1 cellular context compared by ENCODE assay signal in the genomic region with DNA sequence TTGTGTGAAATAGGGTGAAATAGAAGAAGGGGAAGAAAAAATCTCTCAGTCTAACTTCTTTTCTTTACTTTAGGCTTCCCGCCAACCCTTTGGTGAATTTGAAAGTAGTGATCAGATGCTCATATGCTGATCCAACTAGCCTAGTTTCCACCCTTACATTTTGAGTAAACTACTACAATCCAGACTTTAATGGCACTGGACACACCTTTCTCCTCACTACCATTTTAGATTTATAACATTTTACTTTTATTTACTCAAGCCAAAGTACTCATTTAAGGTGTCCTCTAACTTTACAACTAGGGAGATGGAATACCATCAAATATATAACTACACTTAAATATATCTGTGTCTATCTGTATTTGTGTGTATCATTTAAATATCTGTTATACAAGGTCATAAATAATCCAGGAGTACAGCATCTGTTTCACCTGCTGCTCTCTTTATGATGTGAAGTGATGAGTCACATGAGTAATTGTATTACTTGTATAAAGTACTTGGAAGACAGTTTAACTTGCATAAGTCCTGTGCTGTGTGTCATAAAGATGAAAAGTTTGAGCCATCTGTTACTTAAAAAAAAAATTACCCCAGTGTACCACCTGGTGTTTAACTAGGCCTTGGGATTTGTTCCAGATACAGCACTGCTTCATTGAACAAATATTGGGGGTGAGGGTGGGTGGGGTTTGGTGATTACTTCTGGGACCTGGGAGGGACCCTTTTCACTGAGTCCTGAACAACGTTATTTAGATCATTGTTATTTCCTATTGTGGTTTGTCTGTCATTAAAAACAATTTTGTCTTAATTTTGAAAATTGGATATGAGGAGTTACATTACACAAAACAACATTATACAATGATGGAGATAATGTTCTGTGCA.
A peak's percentile ranks its signal among the peaks of the same experiment; 100 is the strongest.
TF ChIP-seq lines count a peak whose summit lies in the region.

No MANE protein-coding gene starts in this region.

TF ChIP-seq in HEK293, 187 proteins besides CTCF, POLR2A, EP300 and RAD21 (continued from another document and continues in another):
- TF ChIP-seq, protein P1, sequence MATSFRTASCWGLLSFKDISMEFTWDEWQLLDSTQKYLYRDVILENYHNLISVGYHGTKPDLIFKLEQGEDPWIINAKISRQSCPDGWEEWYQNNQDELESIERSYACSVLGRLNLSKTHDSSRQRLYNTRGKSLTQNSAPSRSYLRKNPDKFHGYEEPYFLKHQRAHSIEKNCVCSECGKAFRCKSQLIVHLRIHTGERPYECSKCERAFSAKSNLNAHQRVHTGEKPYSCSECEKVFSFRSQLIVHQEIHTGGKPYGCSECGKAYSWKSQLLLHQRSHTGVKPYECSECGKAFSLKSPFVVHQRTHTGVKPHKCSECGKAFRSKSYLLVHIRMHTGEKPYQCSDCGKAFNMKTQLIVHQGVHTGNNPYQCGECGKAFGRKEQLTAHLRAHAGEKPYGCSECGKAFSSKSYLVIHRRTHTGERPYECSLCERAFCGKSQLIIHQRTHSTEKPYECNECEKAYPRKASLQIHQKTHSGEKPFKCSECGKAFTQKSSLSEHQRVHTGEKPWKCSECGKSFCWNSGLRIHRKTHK (tag by site-specific recombination; IDR thresholded peaks at IDR 0.05): no peak
- TF ChIP-seq ZSCAN30 (tag by site-specific recombination; IDR thresholded peaks at IDR 0.05) (0 out of 2 replicates have a peak, but pooled peaks have one; percentile 34), ZNF19 (tag by site-specific recombination; IDR thresholded peaks at IDR 0.05; ENCODE audit: low read depth) (no peak), BCL11A (tag by site-specific recombination; IDR thresholded peaks at IDR 0.05; ENCODE audit: low read depth) (no peak), ZNF133 (tag by site-specific recombination; IDR thresholded peaks at IDR 0.05) (no peak), ZNF768 (tag by site-specific recombination; IDR thresholded peaks at IDR 0.05) (no peak), ZFP37 (tag by site-specific recombination; IDR thresholded peaks at IDR 0.05) (no peak), ZNF121 (tag by site-specific recombination; IDR thresholded peaks at IDR 0.05) (no peak), TRIM28 (IDR thresholded peaks at IDR 0.05; ENCODE audit: borderline replicate concordance, low read length) (no peak), ZNF138 (tag by site-specific recombination; IDR thresholded peaks at IDR 0.05; ENCODE audit: borderline replicate concordance) (no peak), ZNF596 (tag by site-specific recombination; IDR thresholded peaks at IDR 0.05) (no peak; the same call in 1 of the 2 replicates), PRDM1 (tag by site-specific recombination; IDR thresholded peaks at IDR 0.05) (peak; percentile 66), MEIS1 (CRISPR knock-in tag; IDR thresholded peaks at IDR 0.05; ENCODE audit: borderline replicate concordance) (no peak), GLI2 (tag by site-specific recombination; IDR thresholded peaks at IDR 0.05; ENCODE audit: borderline replicate concordance, low read depth) (no peak), ZNF585B (tag by site-specific recombination; IDR thresholded peaks at IDR 0.05) (no peak), ZNF132 (tag by site-specific recombination; IDR thresholded peaks at IDR 0.05; ENCODE audit: borderline replicate concordance) (no peak), ZNF2 (tag by site-specific recombination; IDR thresholded peaks at IDR 0.05) (no peak), ZBTB8A (tag by site-specific recombination; IDR thresholded peaks at IDR 0.05) (peak; percentile 24), ZNF416 (tag by site-specific recombination; IDR thresholded peaks at IDR 0.05) (no peak), ZNF664 (tag by site-specific recombination; IDR thresholded peaks at IDR 0.05) (no peak), ZNF510 (tag by site-specific recombination; IDR thresholded peaks at IDR 0.05; ENCODE audit: insufficient replicate concordance) (no peak), ZFP69B (tag by site-specific recombination; IDR thresholded peaks at IDR 0.05) (no peak), ZNF114 (tag by site-specific recombination; IDR thresholded peaks at IDR 0.05) (no peak), SALL2 (tag by site-specific recombination; IDR thresholded peaks at IDR 0.05; ENCODE audit: borderline replicate concordance) (no peak), GLI4 (tag by site-specific recombination; IDR thresholded peaks at IDR 0.05) (no peak), ZNF16 (tag by site-specific recombination; IDR thresholded peaks at IDR 0.05; ENCODE audit: low read depth) (no peak), SETDB1 (IDR thresholded peaks at IDR 0.05; ENCODE audit: insufficient read length, low read length) (no peak), ZNF423 (tag by site-specific recombination; IDR thresholded peaks at IDR 0.05) (no peak), ZNF426 (tag by site-specific recombination; IDR thresholded peaks at IDR 0.05) (no peak), ZNF433 (tag by site-specific recombination; IDR thresholded peaks at IDR 0.05; ENCODE audit: low read depth) (no peak), ZNF629 (tag by site-specific recombination; IDR thresholded peaks at IDR 0.05) (0 out of 2 replicates have a peak, but pooled peaks have one; percentile 46)
- TF ChIP-seq, protein P2, sequence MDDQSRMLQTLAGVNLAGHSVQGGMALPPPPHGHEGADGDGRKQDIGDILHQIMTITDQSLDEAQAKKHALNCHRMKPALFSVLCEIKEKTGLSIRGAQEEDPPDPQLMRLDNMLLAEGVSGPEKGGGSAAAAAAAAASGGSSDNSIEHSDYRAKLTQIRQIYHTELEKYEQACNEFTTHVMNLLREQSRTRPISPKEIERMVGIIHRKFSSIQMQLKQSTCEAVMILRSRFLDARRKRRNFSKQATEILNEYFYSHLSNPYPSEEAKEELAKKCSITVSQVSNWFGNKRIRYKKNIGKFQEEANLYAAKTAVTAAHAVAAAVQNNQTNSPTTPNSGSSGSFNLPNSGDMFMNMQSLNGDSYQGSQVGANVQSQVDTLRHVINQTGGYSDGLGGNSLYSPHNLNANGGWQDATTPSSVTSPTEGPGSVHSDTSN (CRISPR knock-in tag; IDR thresholded peaks at IDR 0.05): no peak
- TF ChIP-seq, protein P3, sequence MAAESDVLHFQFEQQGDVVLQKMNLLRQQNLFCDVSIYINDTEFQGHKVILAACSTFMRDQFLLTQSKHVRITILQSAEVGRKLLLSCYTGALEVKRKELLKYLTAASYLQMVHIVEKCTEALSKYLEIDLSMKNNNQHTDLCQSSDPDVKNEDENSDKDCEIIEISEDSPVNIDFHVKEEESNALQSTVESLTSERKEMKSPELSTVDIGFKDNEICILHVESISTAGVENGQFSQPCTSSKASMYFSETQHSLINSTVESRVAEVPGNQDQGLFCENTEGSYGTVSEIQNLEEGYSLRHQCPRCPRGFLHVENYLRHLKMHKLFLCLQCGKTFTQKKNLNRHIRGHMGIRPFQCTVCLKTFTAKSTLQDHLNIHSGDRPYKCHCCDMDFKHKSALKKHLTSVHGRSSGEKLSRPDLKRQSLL (tag by site-specific recombination; IDR thresholded peaks at IDR 0.05): no peak
- TF ChIP-seq, protein P4, sequence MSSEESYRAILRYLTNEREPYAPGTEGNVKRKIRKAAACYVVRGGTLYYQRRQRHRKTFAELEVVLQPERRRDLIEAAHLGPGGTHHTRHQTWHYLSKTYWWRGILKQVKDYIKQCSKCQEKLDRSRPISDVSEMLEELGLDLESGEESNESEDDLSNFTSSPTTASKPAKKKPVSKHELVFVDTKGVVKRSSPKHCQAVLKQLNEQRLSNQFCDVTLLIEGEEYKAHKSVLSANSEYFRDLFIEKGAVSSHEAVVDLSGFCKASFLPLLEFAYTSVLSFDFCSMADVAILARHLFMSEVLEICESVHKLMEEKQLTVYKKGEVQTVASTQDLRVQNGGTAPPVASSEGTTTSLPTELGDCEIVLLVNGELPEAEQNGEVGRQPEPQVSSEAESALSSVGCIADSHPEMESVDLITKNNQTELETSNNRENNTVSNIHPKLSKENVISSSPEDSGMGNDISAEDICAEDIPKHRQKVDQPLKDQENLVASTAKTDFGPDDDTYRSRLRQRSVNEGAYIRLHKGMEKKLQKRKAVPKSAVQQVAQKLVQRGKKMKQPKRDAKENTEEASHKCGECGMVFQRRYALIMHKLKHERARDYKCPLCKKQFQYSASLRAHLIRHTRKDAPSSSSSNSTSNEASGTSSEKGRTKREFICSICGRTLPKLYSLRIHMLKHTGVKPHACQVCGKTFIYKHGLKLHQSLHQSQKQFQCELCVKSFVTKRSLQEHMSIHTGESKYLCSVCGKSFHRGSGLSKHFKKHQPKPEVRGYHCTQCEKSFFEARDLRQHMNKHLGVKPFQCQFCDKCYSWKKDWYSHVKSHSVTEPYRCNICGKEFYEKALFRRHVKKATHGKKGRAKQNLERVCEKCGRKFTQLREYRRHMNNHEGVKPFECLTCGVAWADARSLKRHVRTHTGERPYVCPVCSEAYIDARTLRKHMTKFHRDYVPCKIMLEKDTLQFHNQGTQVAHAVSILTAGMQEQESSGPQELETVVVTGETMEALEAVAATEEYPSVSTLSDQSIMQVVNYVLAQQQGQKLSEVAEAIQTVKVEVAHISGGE (tag by site-specific recombination; conservative IDR thresholded peaks at IDR 0.05; ENCODE audit: low read depth): no peak
- TF ChIP-seq, protein P5, sequence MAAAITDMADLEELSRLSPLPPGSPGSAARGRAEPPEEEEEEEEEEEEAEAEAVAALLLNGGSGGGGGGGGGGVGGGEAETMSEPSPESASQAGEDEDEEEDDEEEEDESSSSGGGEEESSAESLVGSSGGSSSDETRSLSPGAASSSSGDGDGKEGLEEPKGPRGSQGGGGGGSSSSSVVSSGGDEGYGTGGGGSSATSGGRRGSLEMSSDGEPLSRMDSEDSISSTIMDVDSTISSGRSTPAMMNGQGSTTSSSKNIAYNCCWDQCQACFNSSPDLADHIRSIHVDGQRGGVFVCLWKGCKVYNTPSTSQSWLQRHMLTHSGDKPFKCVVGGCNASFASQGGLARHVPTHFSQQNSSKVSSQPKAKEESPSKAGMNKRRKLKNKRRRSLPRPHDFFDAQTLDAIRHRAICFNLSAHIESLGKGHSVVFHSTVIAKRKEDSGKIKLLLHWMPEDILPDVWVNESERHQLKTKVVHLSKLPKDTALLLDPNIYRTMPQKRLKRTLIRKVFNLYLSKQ (tag by site-specific recombination; IDR thresholded peaks at IDR 0.05; ENCODE audit: borderline replicate concordance): no peak
- TF ChIP-seq, protein P6, sequence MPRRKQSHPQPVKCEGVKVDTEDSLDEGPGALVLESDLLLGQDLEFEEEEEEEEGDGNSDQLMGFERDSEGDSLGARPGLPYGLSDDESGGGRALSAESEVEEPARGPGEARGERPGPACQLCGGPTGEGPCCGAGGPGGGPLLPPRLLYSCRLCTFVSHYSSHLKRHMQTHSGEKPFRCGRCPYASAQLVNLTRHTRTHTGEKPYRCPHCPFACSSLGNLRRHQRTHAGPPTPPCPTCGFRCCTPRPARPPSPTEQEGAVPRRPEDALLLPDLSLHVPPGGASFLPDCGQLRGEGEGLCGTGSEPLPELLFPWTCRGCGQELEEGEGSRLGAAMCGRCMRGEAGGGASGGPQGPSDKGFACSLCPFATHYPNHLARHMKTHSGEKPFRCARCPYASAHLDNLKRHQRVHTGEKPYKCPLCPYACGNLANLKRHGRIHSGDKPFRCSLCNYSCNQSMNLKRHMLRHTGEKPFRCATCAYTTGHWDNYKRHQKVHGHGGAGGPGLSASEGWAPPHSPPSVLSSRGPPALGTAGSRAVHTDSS (tag by site-specific recombination; IDR thresholded peaks at IDR 0.05): no peak
- TF ChIP-seq, protein P7, sequence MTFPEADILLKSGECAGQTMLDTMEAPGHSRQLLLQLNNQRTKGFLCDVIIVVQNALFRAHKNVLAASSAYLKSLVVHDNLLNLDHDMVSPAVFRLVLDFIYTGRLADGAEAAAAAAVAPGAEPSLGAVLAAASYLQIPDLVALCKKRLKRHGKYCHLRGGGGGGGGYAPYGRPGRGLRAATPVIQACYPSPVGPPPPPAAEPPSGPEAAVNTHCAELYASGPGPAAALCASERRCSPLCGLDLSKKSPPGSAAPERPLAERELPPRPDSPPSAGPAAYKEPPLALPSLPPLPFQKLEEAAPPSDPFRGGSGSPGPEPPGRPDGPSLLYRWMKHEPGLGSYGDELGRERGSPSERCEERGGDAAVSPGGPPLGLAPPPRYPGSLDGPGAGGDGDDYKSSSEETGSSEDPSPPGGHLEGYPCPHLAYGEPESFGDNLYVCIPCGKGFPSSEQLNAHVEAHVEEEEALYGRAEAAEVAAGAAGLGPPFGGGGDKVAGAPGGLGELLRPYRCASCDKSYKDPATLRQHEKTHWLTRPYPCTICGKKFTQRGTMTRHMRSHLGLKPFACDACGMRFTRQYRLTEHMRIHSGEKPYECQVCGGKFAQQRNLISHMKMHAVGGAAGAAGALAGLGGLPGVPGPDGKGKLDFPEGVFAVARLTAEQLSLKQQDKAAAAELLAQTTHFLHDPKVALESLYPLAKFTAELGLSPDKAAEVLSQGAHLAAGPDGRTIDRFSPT (tag by site-specific recombination; IDR thresholded peaks at IDR 0.05): no peak
- TF ChIP-seq, protein P8, sequence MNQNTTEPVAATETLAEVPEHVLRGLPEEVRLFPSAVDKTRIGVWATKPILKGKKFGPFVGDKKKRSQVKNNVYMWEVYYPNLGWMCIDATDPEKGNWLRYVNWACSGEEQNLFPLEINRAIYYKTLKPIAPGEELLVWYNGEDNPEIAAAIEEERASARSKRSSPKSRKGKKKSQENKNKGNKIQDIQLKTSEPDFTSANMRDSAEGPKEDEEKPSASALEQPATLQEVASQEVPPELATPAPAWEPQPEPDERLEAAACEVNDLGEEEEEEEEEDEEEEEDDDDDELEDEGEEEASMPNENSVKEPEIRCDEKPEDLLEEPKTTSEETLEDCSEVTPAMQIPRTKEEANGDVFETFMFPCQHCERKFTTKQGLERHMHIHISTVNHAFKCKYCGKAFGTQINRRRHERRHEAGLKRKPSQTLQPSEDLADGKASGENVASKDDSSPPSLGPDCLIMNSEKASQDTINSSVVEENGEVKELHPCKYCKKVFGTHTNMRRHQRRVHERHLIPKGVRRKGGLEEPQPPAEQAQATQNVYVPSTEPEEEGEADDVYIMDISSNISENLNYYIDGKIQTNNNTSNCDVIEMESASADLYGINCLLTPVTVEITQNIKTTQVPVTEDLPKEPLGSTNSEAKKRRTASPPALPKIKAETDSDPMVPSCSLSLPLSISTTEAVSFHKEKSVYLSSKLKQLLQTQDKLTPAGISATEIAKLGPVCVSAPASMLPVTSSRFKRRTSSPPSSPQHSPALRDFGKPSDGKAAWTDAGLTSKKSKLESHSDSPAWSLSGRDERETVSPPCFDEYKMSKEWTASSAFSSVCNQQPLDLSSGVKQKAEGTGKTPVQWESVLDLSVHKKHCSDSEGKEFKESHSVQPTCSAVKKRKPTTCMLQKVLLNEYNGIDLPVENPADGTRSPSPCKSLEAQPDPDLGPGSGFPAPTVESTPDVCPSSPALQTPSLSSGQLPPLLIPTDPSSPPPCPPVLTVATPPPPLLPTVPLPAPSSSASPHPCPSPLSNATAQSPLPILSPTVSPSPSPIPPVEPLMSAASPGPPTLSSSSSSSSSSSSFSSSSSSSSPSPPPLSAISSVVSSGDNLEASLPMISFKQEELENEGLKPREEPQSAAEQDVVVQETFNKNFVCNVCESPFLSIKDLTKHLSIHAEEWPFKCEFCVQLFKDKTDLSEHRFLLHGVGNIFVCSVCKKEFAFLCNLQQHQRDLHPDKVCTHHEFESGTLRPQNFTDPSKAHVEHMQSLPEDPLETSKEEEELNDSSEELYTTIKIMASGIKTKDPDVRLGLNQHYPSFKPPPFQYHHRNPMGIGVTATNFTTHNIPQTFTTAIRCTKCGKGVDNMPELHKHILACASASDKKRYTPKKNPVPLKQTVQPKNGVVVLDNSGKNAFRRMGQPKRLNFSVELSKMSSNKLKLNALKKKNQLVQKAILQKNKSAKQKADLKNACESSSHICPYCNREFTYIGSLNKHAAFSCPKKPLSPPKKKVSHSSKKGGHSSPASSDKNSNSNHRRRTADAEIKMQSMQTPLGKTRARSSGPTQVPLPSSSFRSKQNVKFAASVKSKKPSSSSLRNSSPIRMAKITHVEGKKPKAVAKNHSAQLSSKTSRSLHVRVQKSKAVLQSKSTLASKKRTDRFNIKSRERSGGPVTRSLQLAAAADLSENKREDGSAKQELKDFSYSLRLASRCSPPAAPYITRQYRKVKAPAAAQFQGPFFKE (tag by site-specific recombination; IDR thresholded peaks at IDR 0.05; ENCODE audit: borderline replicate concordance): no peak
